ENCODE assay signal across 9 cellular contexts in genomic region chr1:32400876-32401631, GRCh38. TPM values are rescaled to one million over a fixed set of nuclear protein-coding genes. Genes with fewer than 3 reads are reported as not detected.
DNase-seq lines count a peak whose midpoint lies in the region; ATAC-seq and TF ChIP-seq lines count a peak whose summit lies in the region.
"Had no signal": no experiment of that assay in that cellular context is flagged by ENCODE, and none has a peak within 500 bp of the region (broad histone marks: within the 10 kb centered on the region; RNA-seq: fewer than 3 reads in every experiment).

No MANE protein-coding gene starts in this region.

- H3K27ac Mint-ChIP-seq in glutamatergic neuron (ENCODE audit: unreplicated experiment) (peak overlapping the region; percentile 33), osteocyte (ENCODE audit: unreplicated experiment) (peak overlapping the region; percentile 42)
- H3K27ac Mint-ChIP-seq: dendritic cell treated with granulocyte-macrophage colony-stimulating factor and Interleukin-4, amounts not matched to agents 40 ng/mL and 50 ng/mL, for 4 days had no signal

- intact Hi-C loops in testis (cut with DNase I; ENCODE audit: low total_unique reads) = no loop called here

- 53 to 59% methylated on average over 12 to 13 of the region's 13 CpGs for WGBS in testis, 2 donors

- H3K27me3 ChIP-seq in testis = no peaks in the 10 kb centered on the region

- no peak for ATAC-seq in GM21381 (IDR thresholded peaks at IDR 0.05; ENCODE audit: unreplicated experiment)

- H3K36me3 ChIP-seq in testis (ENCODE audit: low read depth, missing control alignments) = no peaks in the 10 kb centered on the region

- H3K27me3 Mint-ChIP-seq in glutamatergic neuron (ENCODE audit: unreplicated experiment) (peaks cover 2% of the 10 kb centered on the region), osteocyte (ENCODE audit: unreplicated experiment) (no peaks in the 10 kb centered on the region)
- H3K27me3 Mint-ChIP-seq: dendritic cell treated with granulocyte-macrophage colony-stimulating factor and Interleukin-4, amounts not matched to agents 40 ng/mL and 50 ng/mL, for 4 days had no signal

- H3K9me3 Mint-ChIP-seq in glutamatergic neuron (ENCODE audit: unreplicated experiment) (no peaks in the 10 kb centered on the region), osteocyte (ENCODE audit: unreplicated experiment) (no peaks in the 10 kb centered on the region)
- H3K9me3 Mint-ChIP-seq: dendritic cell treated with granulocyte-macrophage colony-stimulating factor and Interleukin-4, amounts not matched to agents 40 ng/mL and 50 ng/mL, for 4 days had no signal

- no peaks in the 10 kb centered on the region for H3K36me3 Mint-ChIP-seq in glutamatergic neuron (ENCODE audit: unreplicated experiment)
- H3K36me3 Mint-ChIP-seq in osteocyte (ENCODE audit: unreplicated experiment) = no peaks in the 10 kb centered on the region

- H3K4me3 Mint-ChIP-seq in glutamatergic neuron (ENCODE audit: unreplicated experiment) = no peak overlapping the region
- no peak overlapping the region for H3K4me3 Mint-ChIP-seq in osteocyte (ENCODE audit: unreplicated experiment)
- H3K4me3 Mint-ChIP-seq: dendritic cell treated with granulocyte-macrophage colony-stimulating factor and Interleukin-4, amounts not matched to agents 40 ng/mL and 50 ng/mL, for 4 days had no signal

- H3K4me1 Mint-ChIP-seq in glutamatergic neuron (ENCODE audit: low read depth, unreplicated experiment) (peaks cover 5% of the 10 kb centered on the region), osteocyte (ENCODE audit: unreplicated experiment) (peaks cover 1% of the 10 kb centered on the region)

- no peaks in the 10 kb centered on the region for H3K9me3 ChIP-seq in testis

- H3K4me3 ChIP-seq in LNCaP clone FGC (ENCODE audit: low read depth, low read length) (no peak overlapping the region), testis (no peak overlapping the region)

- TF ChIP-seq POLR2A in testis (IDR thresholded peaks at IDR 0.05) = no peak

- H3K4me1 ChIP-seq in testis = no peaks in the 10 kb centered on the region

- DNase-seq in DMS53 (lab: John Stamatoyannopoulos, UW) = peak; percentile 87
- peak; percentile 27 for DNase-seq in LNCaP clone FGC (ENCODE audit: low read depth)
- peak; percentile 62 for DNase-seq in SHP77 treated with DMSO at 0.1 percent for 48 hours (lab: John Stamatoyannopoulos, UW)
- DNase-seq in activated naive CD4-positive, alpha-beta T cell treated with anti-CD3 and anti-CD28 coated beads, Interleukin-2, amount 50 U/mL, for 16 hours = peak; percentile 48
- DNase-seq in glutamatergic neuron = peak; percentile 91
- DNase-seq in osteocyte (ENCODE audit: extremely low spot score, unreplicated experiment) = peak; percentile 92
- DNase-seq in testis = peak; percentile 91

- peak overlapping the region in 1 of 2 donors; percentile 57 for H3K27ac ChIP-seq in testis

- peak; percentile 89 for TF ChIP-seq CTCF in LNCaP clone FGC (IDR thresholded peaks at IDR 0.05; ENCODE audit: control insufficient read depth, extremely low read depth, insufficient read depth)
- peak; percentile 59 for TF ChIP-seq CTCF in glutamatergic neuron (IDR thresholded peaks at IDR 0.05; ENCODE audit: partially characterized antibody, unreplicated experiment)
- TF ChIP-seq CTCF in osteocyte (IDR thresholded peaks at IDR 0.05) = peak; percentile 93
- peak; percentile 66 to 88 (median 74) for TF ChIP-seq CTCF in testis (IDR thresholded peaks at IDR 0.05)

RNA-seq across cellular contexts. Expression of gene BSDC1, which starts 6.8 kb away (rescaled TPM):
- 161 TPM for total RNA-seq in glutamatergic neuron (ENCODE audit: unreplicated experiment)
- 71.2 and 77.4 TPM in 2 replicates for total RNA-seq in osteocyte
- 100 to 1,000 TPM; 160 to 234 TPM for total RNA-seq in testis
- 130 TPM for polyA plus RNA-seq in testis (ENCODE audit: insufficient read depth, low read depth, low replicate concordance)

RNA-seq across cellular contexts. Expression of gene TSSK3, which starts 38.7 kb away (rescaled TPM):
- total RNA-seq in glutamatergic neuron (ENCODE audit: unreplicated experiment) = 1.6 TPM
- 3.5 and 4.4 TPM in 2 replicates for total RNA-seq in osteocyte
- 10 to 100 TPM; 25.7 to 72.9 TPM for total RNA-seq in testis
- 55.6 TPM for polyA plus RNA-seq in testis (ENCODE audit: insufficient read depth, low read depth, low replicate concordance)

RNA-seq across cellular contexts. Expression of gene FAM229A, which starts 38.8 kb away (rescaled TPM):
- 21.8 TPM for total RNA-seq in glutamatergic neuron (ENCODE audit: unreplicated experiment)
- total RNA-seq in osteocyte = 8.5 and 8.8 TPM in 2 replicates
- total RNA-seq in testis = 100 to 1,000 TPM; 103 to 194 TPM
- 71.5 TPM for polyA plus RNA-seq in testis (ENCODE audit: insufficient read depth, low read depth, low replicate concordance)

Comparison
In these comparisons a context has a peak if more than half of its experiments do, and no peak if none do; other contexts are left out.
1. DNase-seq: peak in every context shown above with its lines; median percentile 92 in osteocyte; 91 in glutamatergic neuron; 91 in testis; 87 in DMS53; 62 in SHP77 treated with DMSO at 0.1 percent for 48 hours; 48 in activated naive CD4-positive, alpha-beta T cell treated with anti-CD3 and anti-CD28 coated beads, Interleukin-2, amount 50 U/mL, for 16 hours; 27 in LNCaP clone FGC.